40 cellular contexts compared by ENCODE assay signal in the genomic region with DNA sequence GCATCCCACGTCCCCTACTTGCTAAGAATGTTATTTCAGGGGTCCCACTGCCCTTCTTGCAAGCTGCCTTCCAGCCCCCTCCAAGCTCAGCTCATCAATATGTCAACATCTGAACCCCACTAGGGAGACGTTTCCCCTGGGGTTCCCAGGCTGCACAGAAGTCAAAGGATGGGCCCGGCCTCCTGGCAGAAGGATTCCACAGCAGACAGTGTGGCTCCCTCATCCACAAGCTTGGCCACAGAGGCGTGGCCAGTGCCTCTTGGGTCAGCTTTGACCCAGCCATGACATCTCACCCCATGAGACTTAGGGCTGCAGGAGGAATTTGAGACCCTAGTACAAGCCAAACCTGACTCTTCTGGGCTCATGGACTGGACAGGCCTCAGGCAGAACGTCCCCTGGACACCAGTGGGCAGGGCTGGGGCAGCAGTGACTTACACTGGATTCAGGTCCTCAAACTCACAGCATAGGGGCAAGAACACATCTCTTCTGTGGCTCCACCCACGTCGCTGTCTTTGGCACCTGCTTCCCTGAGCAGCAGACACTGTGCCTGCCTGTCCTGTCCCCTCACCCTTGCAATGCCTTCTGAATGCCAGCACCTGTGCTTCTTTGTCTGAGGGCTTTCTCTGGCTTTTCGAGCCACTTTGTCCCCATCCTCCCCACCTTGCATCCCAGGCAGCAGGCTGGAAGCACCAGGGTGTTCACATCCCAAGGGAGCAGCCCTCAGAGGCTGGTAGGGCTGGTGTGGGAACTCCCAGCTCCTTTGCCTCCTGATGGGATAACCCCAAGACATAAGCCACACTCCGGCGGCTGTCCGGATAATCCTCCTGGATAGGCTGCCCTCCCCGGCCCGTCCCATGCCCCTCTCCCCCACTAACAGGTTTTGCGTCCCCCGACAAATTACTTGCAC. TPM values are rescaled to one million over a fixed set of nuclear protein-coding genes. Genes with fewer than 3 reads are reported as not detected.
"Had no signal": no experiment of that assay in that cellular context is flagged by ENCODE, and none has a peak within 500 bp of the region (broad histone marks: within the 10 kb centered on the region; RNA-seq: fewer than 3 reads in every experiment).

No MANE protein-coding gene starts in this region.

- H3K4me1 Mint-ChIP-seq: activated CD4-positive, alpha-beta T cell treated with anti-CD3 and anti-CD28 coated beads for 36 hours; activated CD4-positive, alpha-beta T cell treated with anti-CD3 and anti-CD28 coated beads, Interleukin-2, amount 10 ng/mL, durations not matched to agents 7 days and 5 days; activated naive CD4-positive, alpha-beta T cell treated with anti-CD3 and anti-CD28 coated beads, Interleukin-2, amount 50 U/mL, for 24 hours; activated naive CD8-positive, alpha-beta T cell treated with anti-CD3 and anti-CD28 coated beads, Interleukin-2, amount 10 ng/mL, durations not matched to agents 7 days and 5 days; central memory CD8-positive, alpha-beta T cell; T-cell; T-helper 17 cell had no signal

- H3K36me3 ChIP-seq: ascending aorta, cardiac muscle cell had no signal

- H3K27me3 Mint-ChIP-seq: activated CD4-positive, alpha-beta T cell treated with anti-CD3 and anti-CD28 coated beads, Interleukin-2, amount 10 ng/mL, durations not matched to agents 7 days and 5 days had no signal

- H3K4me3 Mint-ChIP-seq: activated CD4-positive, alpha-beta T cell treated with anti-CD3 and anti-CD28 coated beads for 36 hours; activated CD4-positive, alpha-beta T cell treated with anti-CD3 and anti-CD28 coated beads, Interleukin-2, amount 10 ng/mL, durations not matched to agents 7 days and 5 days; activated CD8-positive, alpha-beta T cell treated with anti-CD3 and anti-CD28 coated beads, Interleukin-2, amount 10 ng/mL, durations not matched to agents 7 days and 5 days; activated naive CD4-positive, alpha-beta T cell treated with anti-CD3 and anti-CD28 coated beads, Interleukin-2, amount 50 U/mL, for 24 hours; activated naive CD8-positive, alpha-beta T cell treated with anti-CD3 and anti-CD28 coated beads, Interleukin-2, amount 10 ng/mL, durations not matched to agents 7 days and 5 days; activated T-cell treated with anti-CD3 and anti-CD28 coated beads, Interleukin-2, amount 50 U/mL, for 24 hours; central memory CD8-positive, alpha-beta T cell; T-cell; T-helper 17 cell; WTC11 had no signal

- H3K4me2 ChIP-seq: PC-9 had no signal

- H2AFZ ChIP-seq: PC-9 had no signal

- H3K27ac ChIP-seq: ascending aorta, cardiac muscle cell, PC-9, RWPE1 had no signal

- H3K27ac Mint-ChIP-seq: activated CD4-positive, alpha-beta T cell treated with anti-CD3 and anti-CD28 coated beads for 36 hours; activated CD4-positive, alpha-beta T cell treated with anti-CD3 and anti-CD28 coated beads, Interleukin-2, amount 10 ng/mL, durations not matched to agents 7 days and 5 days; activated CD8-positive, alpha-beta T cell treated with anti-CD3 and anti-CD28 coated beads, Interleukin-2, amount 10 ng/mL, durations not matched to agents 7 days and 5 days; activated naive CD4-positive, alpha-beta T cell treated with anti-CD3 and anti-CD28 coated beads, Interleukin-2, amount 50 U/mL, for 24 hours; activated naive CD8-positive, alpha-beta T cell treated with anti-CD3 and anti-CD28 coated beads, Interleukin-2, amount 10 ng/mL, durations not matched to agents 7 days and 5 days; activated T-cell treated with anti-CD3 and anti-CD28 coated beads, Interleukin-2, amount 50 U/mL, for 24 hours; activated T-helper 2 cell treated with anti-CD3 and anti-CD28 coated beads, Interferon-gamma antibody, Interleukin-2, Interleukin-4, amounts not matched to agents 10 μg/mL and 5 μg/mL and 100 μg/mL, durations not matched to agents 14 hours and 24 hours and 36 hours; T-cell; T-helper 17 cell; WTC11 had no signal

- H3K4me3 ChIP-seq: ascending aorta, cardiac muscle cell, PC-9 had no signal

- H3K27me3 ChIP-seq: ascending aorta, cardiac muscle cell had no signal

- ATAC-seq: activated CD4-positive, alpha-beta T cell treated with anti-CD3 and anti-CD28 coated beads for 36 hours; activated CD4-positive, CD25-positive, alpha-beta regulatory T cell treated with anti-CD3 and anti-CD28 coated beads, Interleukin-2, amount 50 U/mL, for 24 hours; activated CD8-positive, alpha-beta T cell treated with anti-CD3 and anti-CD28 coated beads, Interleukin-2, amount 10 ng/mL, durations not matched to agents 7 days and 5 days; Right ventricle myocardium inferior; SK-N-SH treated with all-trans-retinoic acid at 6 μM for 48 hours; T-cell; T-helper 17 cell; WTC11 had no signal

- FAIRE-seq: RCC 7860 had no signal

- DNase-seq: activated CD4-positive, alpha-beta T cell treated with anti-CD3 and anti-CD28 coated beads for 36 hours; activated CD4-positive, alpha-beta T cell treated with anti-CD3 and anti-CD28 coated beads, Interleukin-2, amount 10 ng/mL, durations not matched to agents 7 days and 5 days; activated CD4-positive, alpha-beta T cell treated with anti-CD3 and anti-CD28 coated beads, Interleukin-2, amount 50 U/mL, for 48 hours; activated CD8-positive, alpha-beta T cell treated with anti-CD3 and anti-CD28 coated beads, Interleukin-2, amount 10 ng/mL, durations not matched to agents 7 days and 5 days; activated gamma-delta T cell; activated naive CD4-positive, alpha-beta T cell treated with Interleukin-2 at 50 U/mL for 16 hours; activated naive CD8-positive, alpha-beta T cell treated with anti-CD3 and anti-CD28 coated beads, Interleukin-2, amount 10 ng/mL, durations not matched to agents 7 days and 5 days; activated T-cell treated with anti-CD3 and anti-CD28 coated beads, Interleukin-2, amount 50 U/mL, for 24 hours; amygdala; Karpas-422; KBM-7; NCI-H1048; NCI-H1105 treated with DMSO at 0.1 percent for 48 hours; NCI-H1436; NCI-H1694; NCI-H1930; NCI-H2081 treated with DMSO at 0.1 percent for 48 hours; NCI-H226; NCI-H446 treated with DMSO at 0.1 percent for 48 hours; NCI-H524; NCI-H69; NK-92 treated with Interleukin-12 subunit alpha and Interleukin-12 subunit beta, amount 100 ng/mL, for 24 hours; PC-9; SIG-M5; T-cell; T-helper 17 cell had no signal

- H3K4me1 ChIP-seq: ascending aorta had no signal

RNA-seq across cellular contexts. Expression of gene ENPP7, which starts 56.0 kb away (rescaled TPM):
- total RNA-seq: activated CD4-positive, alpha-beta T cell treated with anti-CD3 and anti-CD28 coated beads for 36 hours; activated CD4-positive, alpha-beta T cell treated with anti-CD3 and anti-CD28 coated beads, Interleukin-2, amount 10 ng/mL, durations not matched to agents 7 days and 5 days; activated T-helper 2 cell treated with anti-CD3 and anti-CD28 coated beads, Interferon-gamma antibody, Interleukin-2, Interleukin-4, amounts not matched to agents 10 μg/mL and 5 μg/mL and 100 μg/mL, durations not matched to agents 14 hours and 24 hours and 36 hours; cardiac muscle cell; MCF 10A; PC-9; Right ventricle myocardium inferior; SK-MEL-5; T-helper 17 cell; WTC11 had no signal
- polyA plus RNA-seq: adipose tissue, cardiac muscle cell had no signal
